ENCODE assay signal across 8 cellular contexts in the genomic region with DNA sequence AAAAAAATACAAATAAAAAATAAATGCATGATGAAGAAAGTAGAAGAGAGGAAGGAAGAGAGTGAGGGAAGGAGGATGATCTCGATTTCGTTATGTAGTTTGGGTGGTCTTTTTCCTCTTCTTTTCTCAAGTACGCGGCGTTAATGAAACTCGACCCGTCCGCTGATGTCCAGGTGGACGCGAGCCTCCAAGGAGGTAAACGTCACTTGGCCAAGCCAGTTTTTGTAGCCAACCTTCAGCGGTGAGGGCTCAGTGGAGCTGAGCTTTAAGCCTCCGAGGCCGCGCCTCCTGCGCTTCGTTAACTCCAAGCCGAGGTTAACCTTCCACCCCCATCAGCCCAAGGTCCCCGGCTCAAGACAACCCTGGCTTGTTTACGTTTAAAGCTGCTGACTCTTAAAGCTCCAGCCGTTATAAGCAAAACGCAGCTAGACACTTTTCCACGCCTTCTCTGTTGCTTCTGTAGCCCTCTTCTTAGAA. TPM values are rescaled to one million over a fixed set of nuclear protein-coding genes. Genes with fewer than 3 reads are reported as not detected.
A peak's percentile ranks its signal among the peaks of the same experiment; 100 is the strongest.
DNase-seq lines count a peak whose midpoint lies in the region; ATAC-seq and TF ChIP-seq lines count a peak whose summit lies in the region.

No MANE protein-coding gene starts in this region.

- peak; percentile 48 for TF ChIP-seq POLR2A in Raji (IDR thresholded peaks at IDR 0.05; ENCODE audit: insufficient read depth, low read depth, low read length)

- no peak for ATAC-seq in HG02623 (IDR thresholded peaks at IDR 0.05; ENCODE audit: unreplicated experiment)
- no peak for ATAC-seq in HG03565 (IDR thresholded peaks at IDR 0.05; ENCODE audit: unreplicated experiment)

- H3K9me3 Mint-ChIP-seq in brain (peaks cover 0 to 2% (median 0%) of the 10 kb centered on the region in 5 experiments), immature natural killer cell (no peaks in the 10 kb centered on the region)

- H3K4me3 Mint-ChIP-seq in brain (peak overlapping the region; percentile 86 to 97 (median 90)), immature natural killer cell (peak overlapping the region; percentile 93 to 100 (median 98))

- peak overlapping the region in 3 of 5 experiments; percentile 68 to 93 (median 81) for H3K27ac Mint-ChIP-seq in brain
- H3K27ac Mint-ChIP-seq in immature natural killer cell, result peak overlapping the region; percentile 74 to 99 (median 81)

- H3K27me3 Mint-ChIP-seq in brain (peaks cover 52% of the 10 kb centered on the region), immature natural killer cell (ENCODE audit: low read depth in 3 of 3) (peaks cover 6 to 10% (median 9%) of the 10 kb centered on the region in 3 donors)

- H3K4me1 Mint-ChIP-seq in brain (peaks cover 12% of the 10 kb centered on the region), immature natural killer cell (peaks cover 33 to 49% of the 10 kb centered on the region in 2 donors)

- H3K36me3 Mint-ChIP-seq in brain, result no peaks in the 10 kb centered on the region
- H3K36me3 Mint-ChIP-seq in immature natural killer cell, result no peaks in the 10 kb centered on the region

- DNase-seq in D341Med (ENCODE audit: low spot score) (peak; percentile 57), HFF-Myc (ENCODE audit: extremely low read depth, low read depth) (no peak), immature natural killer cell (peak; percentile 13 to 16 (median 16))
- peak in 2 of 3 donors; percentile 16 to 17 for DNase-seq in stimulated activated CD4-positive, alpha-beta T cell treated with anti-CD3 and anti-CD28 coated beads, Interleukin-12 subunit alpha, Interleukin-12 subunit beta, amount 100 ng/mL, for 48 hours (ENCODE audit: low read depth in 2 of 3, low spot score in 1 of 3)

- TF ChIP-seq CTCF in HFF-Myc (IDR thresholded peaks at IDR 0.05; ENCODE audit: low read depth, low read length, missing control alignments), result no peak
- TF ChIP-seq CTCF in brain (conservative IDR thresholded peaks at IDR 0.05), result peak in 1 of 2 experiments; percentile 2

- H3K4me3 ChIP-seq in HFF-Myc (replicated peaks; ENCODE audit: low read depth, low read length), result peak overlapping the region; percentile 72

RNA-seq across cellular contexts. Expression of gene ITPR2, which starts 0.7 kb away (rescaled TPM):
- polyA plus RNA-seq in brain (ENCODE audit: insufficient read depth, low read depth, low replicate concordance), result 1.6 TPM
- polyA plus RNA-seq in immature natural killer cell, result 10 to 100 TPM in 1 of 3 donors, 1 to 10 TPM in 2; 7.2 to 23.4 (median 7.4) TPM
